In genomic region chr12:53727310-53728041, GRCh38 we compare ENCODE assay signal across 8 cellular contexts. TPM values are rescaled to one million over a fixed set of nuclear protein-coding genes. Genes with fewer than 3 reads are reported as not detected.
DNase-seq lines count a peak whose midpoint lies in the region; ATAC-seq and TF ChIP-seq lines count a peak whose summit lies in the region.

TSS of gene CALCOCO1 (minus strand) at chr12:53727452. CDS start at chr12:53725242, 2,210 bp downstream.

- peak within 1 kb of the TSS; percentile 90 for H3K27ac Mint-ChIP-seq in type B pancreatic cell

- peaks cover 5% of the 10 kb centered on the region for H3K36me3 Mint-ChIP-seq in type B pancreatic cell

- TF ChIP-seq CTCF in GM13976 (IDR thresholded peaks at IDR 0.05; ENCODE audit: borderline replicate concordance, control extremely low read depth, extremely low read depth, insufficient read depth, missing control alignments), result no peak
- no peak for TF ChIP-seq CTCF in heart left ventricle (IDR thresholded peaks at IDR 0.05)
- TF ChIP-seq CTCF in type B pancreatic cell (conservative IDR thresholded peaks at IDR 0.05), result no peak

- WGBS in heart left ventricle, 4 donors, result 1% methylated on average over 29 to 38 of the region's 38 CpGs

- peak; percentile 97 for DNase-seq in GM13976 (ENCODE audit: low spot score)
- DNase-seq in NCI-H146 treated with DMSO at 0.1 percent for 48 hours (lab: John Stamatoyannopoulos, UW; ENCODE audit: unreplicated experiment), result peak; percentile 99
- DNase-seq in amniotic epithelial cell (ENCODE audit: low read depth), result peak; percentile 98
- peak; percentile 97 to 99 (median 98) for DNase-seq in heart left ventricle
- DNase-seq in pons (ENCODE audit: low spot score), result peak; percentile 99
- peak; percentile 95 for DNase-seq in type B pancreatic cell (ENCODE audit: extremely low spot score, unreplicated experiment)

- H3K9me3 ChIP-seq in heart left ventricle, result no peaks in the 10 kb centered on the region

- H3K27me3 ChIP-seq in heart left ventricle, result no peaks in the 10 kb centered on the region

- peak within 1 kb of the TSS; percentile 98 for H3K4me3 Mint-ChIP-seq in type B pancreatic cell

- peak within 1 kb of the TSS; percentile 37 to 90 (median 78) for H3K27ac ChIP-seq in heart left ventricle

- peaks cover 0 to 29% (median 26%) of the 10 kb centered on the region in 9 donors for H3K36me3 ChIP-seq in heart left ventricle

- intact Hi-C loops in T-helper 1 cell treated with Interleukin-12 subunit alpha and Interleukin-12 subunit beta and Interleukin-4 antibody, amounts not matched to agents 30 ng/mL and 1 ng/mL, for 36 hours (cut with micrococcal nuclease), result loop anchor here (1.0 to 2.0 kb wide), 21 partner anchors 11 to 1987 kb away; partner anchors contain the start of genes ATF7, ATP5MC2, CBX5 and COPZ1
- intact Hi-C loops in heart left ventricle (cut with DNase I), result no loop called here

- peak within 1 kb of the TSS; percentile 64 to 97 (median 80) for H3K4me3 ChIP-seq in heart left ventricle

- peak; percentile 98 for ATAC-seq in HG02870 (IDR thresholded peaks at IDR 0.05; ENCODE audit: unreplicated experiment)
- peak; percentile 99 to 100 (median 100) for ATAC-seq in heart left ventricle

- H3K4me1 ChIP-seq in heart left ventricle, result peaks cover 0 to 24% (median 20%) of the 10 kb centered on the region in 12 donors

- peak; percentile 30 to 73 for TF ChIP-seq POLR2A in heart left ventricle (IDR thresholded peaks at IDR 0.05)

- H3K27me3 Mint-ChIP-seq in type B pancreatic cell, result peaks cover 15% of the 10 kb centered on the region

- H3K4me1 Mint-ChIP-seq in type B pancreatic cell (ENCODE audit: unreplicated experiment), result peaks cover 12% of the 10 kb centered on the region

- in situ Hi-C loops in GM13976 (cut with MboI; ENCODE audit: low sequenced_read_pairs, unreplicated experiment), result no loop called here

- H3K9me3 Mint-ChIP-seq in type B pancreatic cell, result no peaks in the 10 kb centered on the region

RNA-seq across cellular contexts. Expression of gene CALCOCO1, which starts in this region (rescaled TPM):
- total RNA-seq in T-helper 1 cell treated with Interleukin-12 subunit alpha and Interleukin-12 subunit beta and Interleukin-4 antibody, amounts not matched to agents 30 ng/mL and 1 ng/mL, for 36 hours, result 61.3 and 61.6 TPM in 2 replicates
- total RNA-seq in heart left ventricle (100 to 1,000 TPM; 183 to 352 (median 205) TPM), type B pancreatic cell (ENCODE audit: low replicate concordance) (66.2 and 86.7 TPM in 2 replicates)
- polyA plus RNA-seq in heart left ventricle, result 100 to 1,000 TPM in 1 of 2 donors, 10 to 100 TPM in 1; 86.7 to 178 TPM

Comparison
In these comparisons a context has a peak if more than half of its experiments do, and no peak if none do; other contexts are left out.
1. Peak in every context shown above with its lines: DNase-seq, ATAC-seq, H3K4me3 ChIP-seq and H3K27ac ChIP-seq.